Comparison of ENCODE assay signal across 8 cellular contexts in the genomic region with DNA sequence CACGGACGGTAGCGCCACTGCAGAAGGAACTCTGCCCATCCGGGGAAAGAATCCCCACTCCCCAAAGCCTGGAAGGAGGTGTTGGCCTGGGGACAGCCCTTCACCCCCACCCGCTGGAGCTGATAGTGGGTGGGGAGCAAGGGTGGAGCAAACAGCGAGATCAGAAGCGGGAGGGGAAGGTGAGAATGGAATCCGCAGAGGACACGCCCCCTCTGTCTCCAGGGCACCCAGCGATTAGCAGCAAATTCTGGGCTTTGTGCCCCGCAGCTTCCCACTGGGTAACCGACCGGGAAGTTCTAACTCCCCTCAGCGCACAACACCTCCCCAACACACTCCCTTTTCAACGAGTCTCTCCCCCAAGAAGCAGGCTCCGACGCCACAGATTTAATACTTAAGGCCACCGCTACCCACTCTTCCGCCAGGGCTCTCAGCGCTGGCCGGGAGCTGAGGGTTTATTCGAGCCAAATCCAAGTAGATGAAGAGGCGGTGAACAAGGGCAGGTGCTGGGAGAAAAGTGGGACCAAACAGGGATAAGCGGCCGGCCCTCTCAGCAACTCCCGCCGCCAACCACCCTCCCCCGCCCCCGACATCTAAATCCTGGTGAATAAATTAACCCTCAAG. TPM values are rescaled to one million over a fixed set of nuclear protein-coding genes. Genes with fewer than 3 reads are reported as not detected.
DNase-seq lines count a peak whose midpoint lies in the region; ATAC-seq and TF ChIP-seq lines count a peak whose summit lies in the region.

No MANE protein-coding gene starts in this region.

- H3K9me3 ChIP-seq in H9 (ENCODE audit: control insufficient read depth, low read depth, low read length) (no peaks in the 10 kb centered on the region), duodenal mucosa (ENCODE audit: control insufficient read depth in 1 of 2, low read length in 2 of 2) (no peaks in the 10 kb centered on the region), upper lobe of left lung (no peaks in the 10 kb centered on the region), MM.1S (replicated peaks; ENCODE audit: insufficient read depth, low read length) (no peaks in the 10 kb centered on the region)

- H2BK12ac ChIP-seq in H9 (ENCODE audit: insufficient read length, low read depth, low read length): no peak overlapping the region

- H3K79me1 ChIP-seq in H9 (ENCODE audit: insufficient read depth, low read depth, low read length, poor library complexity, severe bottlenecking): peaks cover 3% of the 10 kb centered on the region

- WGBS in H9 (ENCODE audit: extremely low coverage, insufficient read length, low lambda C conversion rate): no CpG with 5 or more reads among the region's 29 CpGs
- WGBS in upper lobe of left lung, 2 donors: 4 to 6% methylated on average over 27 of the region's 29 CpGs

- TF ChIP-seq POLR2A in upper lobe of left lung (IDR thresholded peaks at IDR 0.05): peak in 1 of 4 donors; percentile 41

- no peak overlapping the region for H2BK20ac ChIP-seq in H9 (ENCODE audit: low read depth, low read length, poor library complexity, severe bottlenecking)

- no peaks in the 10 kb centered on the region; the same call in 1 of the 2 replicates for H3K4me1 ChIP-seq in H9 (ENCODE audit: insufficient read depth, low read length)
- peaks cover 11 to 22% of the 10 kb centered on the region in 2 donors for H3K4me1 ChIP-seq in duodenal mucosa (ENCODE audit: control insufficient read depth in 1 of 2, insufficient read depth in 2 of 2, low read length in 2 of 2)
- peaks cover 41 to 71% (median 56%) of the 10 kb centered on the region in 4 donors for H3K4me1 ChIP-seq in upper lobe of left lung
- no peaks in the 10 kb centered on the region for H3K4me1 ChIP-seq in MM.1S (ENCODE audit: low read length)

- no peak overlapping the region for H4K91ac ChIP-seq in H9 (ENCODE audit: insufficient read length, low read depth, low read length)

- no peaks in the 10 kb centered on the region for H3K36me3 ChIP-seq in duodenal mucosa (ENCODE audit: control insufficient read depth in 1 of 2, insufficient read depth in 2 of 2, low read length in 2 of 2)
- no peaks in the 10 kb centered on the region for H3K36me3 ChIP-seq in upper lobe of left lung
- H3K36me3 ChIP-seq in MM.1S (replicated peaks; ENCODE audit: insufficient read depth, low read length): no peaks in the 10 kb centered on the region

- ATAC-seq in upper lobe of left lung (ENCODE audit: low FRiP score in 2 of 2): peak; percentile 1 to 19

- DNase-seq in AG09309 (ENCODE audit: low read depth) (no peak), H9 (peak; percentile 83), RKO (ENCODE audit: low spot score) (peak; percentile 48), medulla oblongata (ENCODE audit: extremely low spot score) (peak; percentile 57), upper lobe of left lung (peak in 1 of 2 donors; percentile 79), NCI-H446 treated with DMSO at 0.1 percent for 48 hours (lab: John Stamatoyannopoulos, UW) (no peak), MM.1S (no peak)

- H2BK5ac ChIP-seq in H9 (ENCODE audit: insufficient read length, low read length): no peak overlapping the region

- peak overlapping the region; percentile 86 to 92 for H3K4me3 Mint-ChIP-seq in H9

- H3K9ac ChIP-seq in H9 (ENCODE audit: extremely low read depth, insufficient read length, low read length) (peak overlapping the region; percentile 21), duodenal mucosa (ENCODE audit: low read depth in 1 of 2, low read length in 2 of 2) (peak overlapping the region in 1 of 2 donors; percentile 33), MM.1S (ENCODE audit: low read length) (no peak overlapping the region)

- no peak overlapping the region for H2AFZ ChIP-seq in H9 (ENCODE audit: low read length)
- H2AFZ ChIP-seq in MM.1S (ENCODE audit: low read length): no peak overlapping the region

- no peak overlapping the region for H3K27ac ChIP-seq in H9 (ENCODE audit: insufficient read length, low read depth, low read length)
- H3K27ac ChIP-seq in duodenal mucosa (ENCODE audit: low read depth, low read length): peak overlapping the region; percentile 56
- H3K27ac ChIP-seq in upper lobe of left lung: peak overlapping the region; percentile 81 to 94 (median 86)
- H3K27ac ChIP-seq in MM.1S (ENCODE audit: low read length): no peak overlapping the region

- peaks cover 4% of the 10 kb centered on the region for H4K20me1 ChIP-seq in H9 (ENCODE audit: control insufficient read depth, insufficient read depth, insufficient read length)
- H4K20me1 ChIP-seq in MM.1S (ENCODE audit: insufficient read depth, low read length): no peaks in the 10 kb centered on the region

- H3F3A ChIP-seq in MM.1S (ENCODE audit: insufficient read depth, low read length): no peaks in the 10 kb centered on the region

- H3T11ph ChIP-seq in H9 (ENCODE audit: low read length): no peak overlapping the region

- H3K9me2 ChIP-seq in MM.1S (replicated peaks; ENCODE audit: insufficient read depth, low read length): no peaks in the 10 kb centered on the region

- H3K27ac Mint-ChIP-seq in H9: peak overlapping the region; percentile 83 to 94 (median 93)

- H2BK15ac ChIP-seq in H9 (ENCODE audit: low read depth, low read length): no peak overlapping the region

- H2AK5ac ChIP-seq in H9 (ENCODE audit: insufficient read length, low read length): no peak overlapping the region

- peaks cover 16% of the 10 kb centered on the region for H3K23me2 ChIP-seq in H9 (ENCODE audit: insufficient read length, low read depth, low read length, poor library complexity, severe bottlenecking)

- peaks cover 36 to 43% of the 10 kb centered on the region in 2 experiments for H3K4me1 Mint-ChIP-seq in H9

- H3K4me2 ChIP-seq in H9 (ENCODE audit: insufficient read depth, insufficient read length, low read length): peak overlapping the region; percentile 75
- H3K4me2 ChIP-seq in MM.1S (ENCODE audit: low read depth, low read length): no peak overlapping the region

- H3K27me3 Mint-ChIP-seq in H9 (ENCODE audit: low read depth): peaks cover 1% of the 10 kb centered on the region

- H3K27me3 ChIP-seq in H9 (ENCODE audit: insufficient read depth, low read length): no peaks in the 10 kb centered on the region
- no peaks in the 10 kb centered on the region for H3K27me3 ChIP-seq in duodenal mucosa (ENCODE audit: control insufficient read depth in 1 of 2, insufficient read depth in 2 of 2, low read length in 2 of 2)
- no peaks in the 10 kb centered on the region for H3K27me3 ChIP-seq in upper lobe of left lung
- H3K27me3 ChIP-seq in MM.1S (replicated peaks; ENCODE audit: insufficient read depth, low read length): peaks cover 7% of the 10 kb centered on the region; the same call in 1 of the 2 replicates

- peaks cover 8% of the 10 kb centered on the region; the same call in 1 of the 2 replicates for H3K79me2 ChIP-seq in H9 (ENCODE audit: insufficient read depth, low read length)
- no peaks in the 10 kb centered on the region for H3K79me2 ChIP-seq in MM.1S (ENCODE audit: low read length)

- H4K8ac ChIP-seq in H9 (replicated peaks; ENCODE audit: insufficient read length, low read depth, low read length): no peak overlapping the region

- H2BK120ac ChIP-seq in H9 (ENCODE audit: low read depth, low read length, poor library complexity, severe bottlenecking): no peak overlapping the region

- no peaks in the 10 kb centered on the region; a peak in 1 of 5 replicates for H3K9me3 Mint-ChIP-seq in H9

- TF ChIP-seq CTCF in AG09309 (IDR thresholded peaks at IDR 0.05; ENCODE audit: control insufficient read depth, insufficient read depth, low read depth, low read length, missing control alignments): no peak
- no peak for TF ChIP-seq CTCF in H9 (conservative IDR thresholded peaks at IDR 0.05)
- peak in 1 of 6 experiments; percentile 4 for TF ChIP-seq CTCF in upper lobe of left lung (IDR thresholded peaks at IDR 0.05)
- TF ChIP-seq CTCF in MM.1S (IDR thresholded peaks at IDR 0.05; ENCODE audit: low read length): no peak

- TF ChIP-seq EP300 in upper lobe of left lung (IDR thresholded peaks at IDR 0.05): no peak

- H3K56ac ChIP-seq in H9 (ENCODE audit: insufficient read length, low read depth, low read length): no peak overlapping the region

- H3K4me3 ChIP-seq in AG09309 (ENCODE audit: control insufficient read depth, low read depth, low read length) (peak overlapping the region; percentile 63), duodenal mucosa (ENCODE audit: low read depth in 1 of 2, low read length in 2 of 2) (peak overlapping the region; percentile 70 to 73), upper lobe of left lung (peak overlapping the region; percentile 74 to 99 (median 90)), MM.1S (ENCODE audit: low read length) (no peak overlapping the region)

- no peak overlapping the region for H4K5ac ChIP-seq in H9 (ENCODE audit: insufficient read length, low read depth, low read length)

- H3K23ac ChIP-seq in H9 (ENCODE audit: insufficient read length, low read depth, low read length): no peak overlapping the region

- no peak overlapping the region for H3K14ac ChIP-seq in H9 (ENCODE audit: insufficient read depth, low read length)

- H3K4ac ChIP-seq in H9 (ENCODE audit: low read depth, low read length): no peak overlapping the region

- peaks cover 9 to 17% (median 16%) of the 10 kb centered on the region in 3 experiments for H3K36me3 Mint-ChIP-seq in H9 (ENCODE audit: insufficient read depth in 1 of 3, low read depth in 3 of 3)

- H3K18ac ChIP-seq in H9 (ENCODE audit: insufficient read length, low read depth, low read length): no peak overlapping the region

RNA-seq across cellular contexts. Expression of gene SLC25A29, which starts 1.3 kb away (rescaled TPM):
- total RNA-seq in H9 (2021) (161 and 175 TPM in 2 replicates), upper lobe of left lung (100 to 1,000 TPM in 2 of 6 donors, 10 to 100 TPM in 4; 81.5 to 275 (median 96.6) TPM)

RNA-seq across cellular contexts. Expression of gene SLC25A47, which starts 18.2 kb away (rescaled TPM):
- total RNA-seq in H9 (2021) (0.13 TPM in 1 of 2 replicates, not detected in the other), upper lobe of left lung (not detected)

Comparison
In these comparisons a context has a peak if more than half of its experiments do, and no peak if none do; other contexts are left out.
1. DNase-seq: peak in H9 (single experiment), RKO (single experiment) and medulla oblongata (single experiment); none in AG09309 (single experiment), NCI-H446 treated with DMSO at 0.1 percent for 48 hours (single experiment) and MM.1S (single experiment).
2. H3K27ac ChIP-seq: peak in duodenal mucosa (single experiment) and upper lobe of left lung (4 of 4); none in H9 (single experiment) and MM.1S (single experiment).